8 cellular contexts compared by ENCODE assay signal in genomic region chr2:19868705-19869550, GRCh38. TPM values are rescaled to one million over a fixed set of nuclear protein-coding genes. Genes with fewer than 3 reads are reported as not detected.
DNase-seq lines count a peak whose midpoint lies in the region; ATAC-seq lines count a peak whose summit lies in the region.

No MANE protein-coding gene starts in this region.

- H3K4me1 Mint-ChIP-seq in effector memory CD8-positive, alpha-beta T cell (ENCODE audit: low read depth in 2 of 2): peaks cover 21% of the 10 kb centered on the region in 2 donors
- H3K4me1 Mint-ChIP-seq in naive B cell: peaks cover 16 to 30% (median 23%) of the 10 kb centered on the region in 3 donors

- no peaks in the 10 kb centered on the region for H3K4me1 ChIP-seq in ACC112 (ENCODE audit: control insufficient read depth, insufficient read depth, low read length, unreplicated experiment)

- no peaks in the 10 kb centered on the region for H3K79me2 ChIP-seq in ACC112 (ENCODE audit: control insufficient read depth, insufficient read depth, low read length, unreplicated experiment)

- ATAC-seq in GM19043 (IDR thresholded peaks at IDR 0.05; ENCODE audit: low read depth, unreplicated experiment): peak; percentile 56
- peak; percentile 83 for ATAC-seq in HG03432 (IDR thresholded peaks at IDR 0.05; ENCODE audit: unreplicated experiment)
- peak; percentile 93 for ATAC-seq in effector memory CD8-positive, alpha-beta T cell (replicated peaks)
- peak; percentile 85 to 87 for ATAC-seq in naive B cell (ENCODE audit: low read depth in 2 of 2)

- H3K9me3 Mint-ChIP-seq in effector memory CD8-positive, alpha-beta T cell: no peaks in the 10 kb centered on the region
- H3K9me3 Mint-ChIP-seq in naive B cell: no peaks in the 10 kb centered on the region

- no peaks in the 10 kb centered on the region for H3K27me3 ChIP-seq in ACC112 (ENCODE audit: insufficient read depth, low read length)

- H3K36me3 ChIP-seq in ACC112 (ENCODE audit: insufficient read depth, low read length): no peaks in the 10 kb centered on the region; the same call in 1 of the 2 replicates

- peak; percentile 24 to 28 for DNase-seq in activated CD4-positive, alpha-beta T cell treated with anti-CD3 and anti-CD28 coated beads, Interleukin-2, amount 50 U/mL, for 24 hours (ENCODE audit: low read depth in 1 of 2, low spot score in 1 of 2)
- DNase-seq in effector memory CD8-positive, alpha-beta T cell: peak; percentile 39 to 47 (median 41)
- DNase-seq in naive B cell (peak; percentile 63), SW 1271 (lab: John Stamatoyannopoulos, UW) (no peak)
- DNase-seq in stimulated activated naive CD4-positive, alpha-beta T cell (lab: John Stamatoyannopoulos, UW): peak; percentile 44 to 87 (median 69)

- peaks cover 8% of the 10 kb centered on the region for H3K36me3 Mint-ChIP-seq in effector memory CD8-positive, alpha-beta T cell (ENCODE audit: insufficient read depth)
- peaks cover 0 to under 1% of the 10 kb centered on the region in 2 donors for H3K36me3 Mint-ChIP-seq in naive B cell

- peak overlapping the region; percentile 96 to 98 for H3K4me3 Mint-ChIP-seq in effector memory CD8-positive, alpha-beta T cell
- peak overlapping the region; percentile 94 to 99 (median 96) for H3K4me3 Mint-ChIP-seq in naive B cell

- no peak overlapping the region for H3K27ac ChIP-seq in ACC112 (ENCODE audit: low read depth, low read length)

- H3K27me3 Mint-ChIP-seq in effector memory CD8-positive, alpha-beta T cell: peaks cover 0 to 7% of the 10 kb centered on the region in 2 donors
- H3K27me3 Mint-ChIP-seq in naive B cell: peaks cover 0 to 8% (median 6%) of the 10 kb centered on the region in 3 donors

- H2AFZ ChIP-seq in ACC112 (ENCODE audit: low read length, unreplicated experiment): peak overlapping the region; percentile 90

- peak overlapping the region; percentile 81 for H3K4me3 ChIP-seq in ACC112 (ENCODE audit: low read depth, low read length)

- H3K27ac Mint-ChIP-seq in effector memory CD8-positive, alpha-beta T cell: peak overlapping the region; percentile 98 to 99
- H3K27ac Mint-ChIP-seq in naive B cell: peak overlapping the region; percentile 85 to 100 (median 95)

RNA-seq across cellular contexts. Expression of gene TTC32, which starts 32.9 kb away (rescaled TPM):
- 10 to 100 TPM; 29.8 to 46.2 (median 35.8) TPM for polyA plus RNA-seq in naive B cell (ENCODE audit: low read depth in 6 of 6)

Comparison
In these comparisons a context has a peak if more than half of its experiments do, and no peak if none do; other contexts are left out.
1. DNase-seq: peak in activated CD4-positive, alpha-beta T cell treated with anti-CD3 and anti-CD28 coated beads, Interleukin-2, amount 50 U/mL, for 24 hours (2 of 2), effector memory CD8-positive, alpha-beta T cell (3 of 3), naive B cell (single experiment) and stimulated activated naive CD4-positive, alpha-beta T cell (6 of 6); none in SW 1271 (0 of 2).
2. Peak in every context shown above with its lines, with median percentiles within 50 percentile points of each other: ATAC-seq.